Comparison of ENCODE assay signal across 10 cellular contexts in the genomic region with DNA sequence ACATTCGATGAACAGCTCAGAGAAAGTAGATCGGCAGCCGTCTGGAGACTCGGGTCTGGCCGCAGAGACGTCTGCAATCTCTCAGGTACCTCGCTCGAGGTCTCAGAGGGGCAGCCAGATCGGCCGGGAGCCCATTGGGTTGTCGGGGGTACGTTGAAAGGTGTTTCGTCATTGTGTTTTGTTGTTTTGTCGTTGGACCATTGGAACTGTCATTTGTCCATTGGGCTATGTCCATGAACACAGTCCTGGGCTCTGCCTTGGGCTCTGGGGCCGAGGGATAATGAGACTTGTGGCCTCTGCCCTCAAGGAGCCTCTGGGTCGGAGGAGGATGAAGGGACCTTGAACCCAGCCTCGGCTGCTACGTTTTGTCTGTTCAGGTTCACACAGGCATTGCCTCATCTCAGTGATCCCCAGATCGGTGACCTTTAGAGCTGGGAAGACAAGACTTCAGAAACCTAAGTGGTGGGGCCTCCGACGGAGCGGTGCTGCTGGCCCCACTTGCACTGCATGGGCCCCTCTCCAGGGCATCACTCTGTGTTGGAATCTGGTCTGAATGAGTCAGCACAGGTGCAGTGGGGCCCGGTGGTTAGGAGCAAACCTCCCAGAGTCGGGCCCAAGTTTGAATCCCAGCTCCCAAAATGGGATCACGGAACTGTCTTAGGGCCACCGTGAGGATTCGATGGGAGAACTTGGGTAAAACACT. TPM values are rescaled to one million over a fixed set of nuclear protein-coding genes. Genes with fewer than 3 reads are reported as not detected.
DNase-seq lines count a peak whose midpoint lies in the region; ATAC-seq, FAIRE-seq and TF ChIP-seq lines count a peak whose summit lies in the region.
"Had no signal": no experiment of that assay in that cellular context is flagged by ENCODE, and none has a peak within 500 bp of the region (broad histone marks: within the 10 kb centered on the region; RNA-seq: fewer than 3 reads in every experiment).

No MANE protein-coding gene starts in this region.

- H3K4me3 ChIP-seq in H1 (ENCODE audit: extremely low read depth in 1 of 4, insufficient read depth in 2 of 4, low read depth in 3 of 4, low read length in 4 of 4), result no peak overlapping the region
- no peak overlapping the region for H3K4me3 ChIP-seq in parathyroid adenoma (ENCODE audit: low read depth, low read length)
- H3K4me3 ChIP-seq: BLaER1 treated with 17β-estradiol and CSF1 and Interleukin-3, amounts not matched to agents 10 nM and 100 nM; Peyer's patch had no signal

- no peak for TF ChIP-seq EP300 in H1 (IDR thresholded peaks at IDR 0.05; ENCODE audit: borderline replicate concordance in 1 of 2, low read depth in 2 of 2, low read length in 2 of 2)

- H3K36me3 ChIP-seq in H1 (ENCODE audit: control insufficient read depth in 2 of 4, insufficient read depth in 4 of 4, low read length in 3 of 4) (peaks cover 5 to 20% (median 18%) of the 10 kb centered on the region in 4 experiments; a peak in 7 of 8 replicates), parathyroid adenoma (ENCODE audit: control insufficient read depth, insufficient read depth, low read length) (no peaks in the 10 kb centered on the region)
- H3K36me3 ChIP-seq: Peyer's patch had no signal

- no peak overlapping the region for H2BK5ac ChIP-seq in H1 (ENCODE audit: low read depth, low read length)

- H4K20me1 ChIP-seq in H1 (replicated peaks in 1 of 2; ENCODE audit: control insufficient read depth in 1 of 2, insufficient read depth in 2 of 2, low read length in 2 of 2), result peaks cover 2 to 3% of the 10 kb centered on the region in 2 experiments

- H3K79me2 ChIP-seq in H1 (ENCODE audit: control insufficient read depth in 1 of 2, insufficient read depth in 2 of 2, low read length in 2 of 2) (no peaks in the 10 kb centered on the region), parathyroid adenoma (peaks cover 3% of the 10 kb centered on the region)

- H2BK12ac ChIP-seq in H1 (ENCODE audit: low read depth, low read length), result no peak overlapping the region

- no peak for FAIRE-seq in H1 (lab: Jason Lieb, UNC)

- H3K4me1 ChIP-seq in H1 (replicated peaks in 1 of 4; ENCODE audit: control insufficient read depth in 3 of 4, insufficient read depth in 4 of 4, low read length in 3 of 4), result peaks cover 0 to 2% (median 0%) of the 10 kb centered on the region in 4 experiments; a peak in 2 of 7 replicates
- peaks cover 8% of the 10 kb centered on the region for H3K4me1 ChIP-seq in parathyroid adenoma

- POLR2A ChIA-PET in activated naive CD8-positive, alpha-beta T cell treated with anti-CD3 and anti-CD28 coated beads, Interleukin-2, amount 10 ng/mL, durations not matched to agents 7 days and 5 days (lab: Charles Lee), result interaction anchor here (0.5 to 2.1 kb wide), 3 partner anchors 27 to 247 kb away, joined by 3 to 12 read pairs (median 5); no protein-coding TSS in a partner anchor
- POLR2A ChIA-PET in H1 (lab: Charles Lee; ENCODE audit: partially characterized antibody), result interaction anchor here (1.2 to 2.7 kb wide), 6 partner anchors 9 to 69 kb away, joined by 3 to 12 read pairs (median 6); no protein-coding TSS in a partner anchor

- TF ChIP-seq RAD21 in H1 (IDR thresholded peaks at IDR 0.05 in 1 of 2, conservative IDR thresholded peaks at IDR 0.05 in 1 of 2; ENCODE audit: low read depth in 2 of 2, low read length in 2 of 2), result no peak

- H3K4me3 Mint-ChIP-seq in activated naive CD8-positive, alpha-beta T cell treated with anti-CD3 and anti-CD28 coated beads, Interleukin-2, amount 10 ng/mL, durations not matched to agents 7 days and 5 days, result no peak overlapping the region
- H3K4me3 Mint-ChIP-seq in activated naive CD8-positive, alpha-beta T cell treated with anti-CD3 and anti-CD28 coated beads, Interleukin-2, amount 50 U/mL, for 24 hours, result no peak overlapping the region

- TF ChIP-seq CTCF in H1 (IDR thresholded peaks at IDR 0.05; ENCODE audit: control extremely low read depth in 1 of 3, insufficient read depth in 1 of 3, low read depth in 1 of 3, low read length in 3 of 3), result no peak
- no peak for TF ChIP-seq CTCF in parathyroid adenoma (IDR thresholded peaks at IDR 0.05)

- H3K9ac ChIP-seq in H1 (replicated peaks in 1 of 4; ENCODE audit: extremely low read depth in 1 of 4, low read depth in 3 of 4, low read length in 3 of 4) (no peak overlapping the region), parathyroid adenoma (no peak overlapping the region)

- H3K4me2 ChIP-seq in H1 (ENCODE audit: insufficient read depth in 1 of 2, low read depth in 2 of 2, low read length in 2 of 2) (no peak overlapping the region), parathyroid adenoma (ENCODE audit: low read length) (no peak overlapping the region)

- no peak for TF ChIP-seq POLR2A in H1 (IDR thresholded peaks at IDR 0.05; ENCODE audit: control extremely low read depth in 1 of 2, low read depth in 2 of 2, low read length in 2 of 2)

- H3K4me1 Mint-ChIP-seq in activated naive CD8-positive, alpha-beta T cell treated with anti-CD3 and anti-CD28 coated beads, Interleukin-2, amount 10 ng/mL, durations not matched to agents 7 days and 5 days, result peaks cover 6% of the 10 kb centered on the region
- peaks cover 3% of the 10 kb centered on the region for H3K4me1 Mint-ChIP-seq in activated naive CD8-positive, alpha-beta T cell treated with anti-CD3 and anti-CD28 coated beads, Interleukin-2, amount 50 U/mL, for 24 hours

- H2BK120ac ChIP-seq in H1 (replicated peaks; ENCODE audit: low read depth, low read length), result no peak overlapping the region

- no peak overlapping the region for H3K23ac ChIP-seq in H1 (ENCODE audit: insufficient read length)

- H3K23me2 ChIP-seq in H1 (ENCODE audit: low read depth, low read length), result no peaks in the 10 kb centered on the region

- no peak for DNase-seq in activated naive CD8-positive, alpha-beta T cell treated with anti-CD3 and anti-CD28 coated beads, Interleukin-2, amount 10 ng/mL, durations not matched to agents 7 days and 5 days
- no peak for DNase-seq in activated naive CD8-positive, alpha-beta T cell treated with anti-CD3 and anti-CD28 coated beads, Interleukin-2, amount 50 U/mL, for 24 hours
- DNase-seq in H1 (ENCODE audit: low read depth in 1 of 2, low spot score in 2 of 2) (no peak), NCI-H2196 (lab: John Stamatoyannopoulos, UW; ENCODE audit: unreplicated experiment) (no peak), C1 segment of cervical spinal cord (lab: John Stamatoyannopoulos, UW) (no peak)
- no peak for DNase-seq in stimulated activated CD4-positive, alpha-beta T cell treated with anti-CD3 and anti-CD28 coated beads, Interleukin-2, amount 100 ng/mL, for 24 hours

- H3K36me3 Mint-ChIP-seq in activated naive CD8-positive, alpha-beta T cell treated with anti-CD3 and anti-CD28 coated beads, Interleukin-2, amount 10 ng/mL, durations not matched to agents 7 days and 5 days, result no peaks in the 10 kb centered on the region
- peaks cover 1% of the 10 kb centered on the region for H3K36me3 Mint-ChIP-seq in activated naive CD8-positive, alpha-beta T cell treated with anti-CD3 and anti-CD28 coated beads, Interleukin-2, amount 50 U/mL, for 24 hours (ENCODE audit: low read depth)

- no peak overlapping the region for H3K4ac ChIP-seq in H1 (replicated peaks; ENCODE audit: insufficient read length, low read depth, low read length)

- H4K91ac ChIP-seq in H1 (replicated peaks; ENCODE audit: insufficient read length, low read length), result no peak overlapping the region

- H3K9me3 Mint-ChIP-seq in activated naive CD8-positive, alpha-beta T cell treated with anti-CD3 and anti-CD28 coated beads, Interleukin-2, amount 10 ng/mL, durations not matched to agents 7 days and 5 days, result no peaks in the 10 kb centered on the region
- no peaks in the 10 kb centered on the region for H3K9me3 Mint-ChIP-seq in activated naive CD8-positive, alpha-beta T cell treated with anti-CD3 and anti-CD28 coated beads, Interleukin-2, amount 50 U/mL, for 24 hours

- no peaks in the 10 kb centered on the region for H3K27me3 Mint-ChIP-seq in activated naive CD8-positive, alpha-beta T cell treated with anti-CD3 and anti-CD28 coated beads, Interleukin-2, amount 10 ng/mL, durations not matched to agents 7 days and 5 days
- no peaks in the 10 kb centered on the region for H3K27me3 Mint-ChIP-seq in activated naive CD8-positive, alpha-beta T cell treated with anti-CD3 and anti-CD28 coated beads, Interleukin-2, amount 50 U/mL, for 24 hours

- no peak overlapping the region for H2AK5ac ChIP-seq in H1 (ENCODE audit: low read depth, low read length)

- no peaks in the 10 kb centered on the region for H3K79me1 ChIP-seq in H1 (ENCODE audit: low read depth, low read length)

- H3K56ac ChIP-seq in H1 (replicated peaks; ENCODE audit: insufficient read length, low read depth, low read length), result no peak overlapping the region

- peak overlapping the region; percentile 6; the same call in 1 of the 2 replicates for H4K8ac ChIP-seq in H1 (ENCODE audit: extremely low read depth, insufficient read depth, low read length)

- H3K27me3 ChIP-seq in H1 (replicated peaks in 1 of 4; ENCODE audit: control insufficient read depth in 3 of 4, extremely low read depth in 1 of 4, insufficient read depth in 3 of 4, low read length in 3 of 4) (no peaks in the 10 kb centered on the region), parathyroid adenoma (ENCODE audit: control insufficient read depth, insufficient read depth, low read length) (no peaks in the 10 kb centered on the region)
- H3K27me3 ChIP-seq: BLaER1 treated with 17β-estradiol and CSF1 and Interleukin-3, amounts not matched to agents 10 nM and 100 nM; Peyer's patch had no signal

- ATAC-seq in activated naive CD8-positive, alpha-beta T cell treated with anti-CD3 and anti-CD28 coated beads, Interleukin-2, amount 10 ng/mL, durations not matched to agents 7 days and 5 days (ENCODE audit: low read depth), result no peak
- no peak for ATAC-seq in activated naive CD8-positive, alpha-beta T cell treated with anti-CD3 and anti-CD28 coated beads, Interleukin-2, amount 50 U/mL, for 24 hours
- no peak for ATAC-seq in GM21576 (IDR thresholded peaks at IDR 0.05; ENCODE audit: unreplicated experiment)

- H2BK20ac ChIP-seq in H1 (ENCODE audit: low read length), result no peak overlapping the region

- H3K9me3 ChIP-seq in H1 (ENCODE audit: insufficient read depth in 2 of 2, low read depth in 1 of 2, low read length in 1 of 2), result no peaks in the 10 kb centered on the region
- no peaks in the 10 kb centered on the region for H3K9me3 ChIP-seq in parathyroid adenoma (ENCODE audit: control insufficient read depth, low read length)
- H3K9me3 ChIP-seq: BLaER1 treated with 17β-estradiol and CSF1 and Interleukin-3, amounts not matched to agents 10 nM and 100 nM; Peyer's patch had no signal

- H3K14ac ChIP-seq in H1 (ENCODE audit: insufficient read length), result no peak overlapping the region

- CTCF ChIA-PET in H1 (lab: Charles Lee; ENCODE audit: partially characterized antibody), result interaction anchor here (0.7 to 20.6 kb wide), 36 partner anchors 9 to 257 kb away, joined by 3 to 379 read pairs (median 4); a partner anchor contains a TSS

- H3K27ac ChIP-seq in H1 (ENCODE audit: low read depth, low read length), result no peak overlapping the region
- H3K27ac ChIP-seq in parathyroid adenoma, result peak overlapping the region; percentile 15
- H3K27ac ChIP-seq: Peyer's patch had no signal

- H2AFZ ChIP-seq in H1 (ENCODE audit: low read length) (no peak overlapping the region), parathyroid adenoma (no peak overlapping the region)

- WGBS in H1 (ENCODE audit: extremely low coverage in 1 of 2, insufficient coverage in 1 of 2, insufficient read length in 1 of 2, insufficient replicate concordance in 2 of 2, low coverage in 1 of 2, low lambda C conversion rate in 2 of 2, missing lambda C conversion rate in 1 of 2), 2 experiments, result 93% methylated on average over 27 of the region's 27 CpGs; no CpG with 5 or more reads in 1 of the 2 experiments

- no peak overlapping the region for H3K18ac ChIP-seq in H1 (ENCODE audit: extremely low read depth, low read length)

- peak overlapping the region; percentile 36 for H3K27ac Mint-ChIP-seq in activated naive CD8-positive, alpha-beta T cell treated with anti-CD3 and anti-CD28 coated beads, Interleukin-2, amount 10 ng/mL, durations not matched to agents 7 days and 5 days
- H3K27ac Mint-ChIP-seq in activated naive CD8-positive, alpha-beta T cell treated with anti-CD3 and anti-CD28 coated beads, Interleukin-2, amount 50 U/mL, for 24 hours, result no peak overlapping the region

- no peak overlapping the region for H4K5ac ChIP-seq in H1 (ENCODE audit: insufficient read length, low read depth, low read length)

- no peak overlapping the region for H2BK15ac ChIP-seq in H1 (ENCODE audit: low read length)

RNA-seq across cellular contexts. Expression of a gene that starts 23.6 kb away (rescaled TPM):
- total RNA-seq in activated naive CD8-positive, alpha-beta T cell treated with anti-CD3 and anti-CD28 coated beads, Interleukin-2, amount 10 ng/mL, durations not matched to agents 7 days and 5 days, result 10 to 100 TPM; 61.0 to 61.7 TPM
- 40.4 and 40.5 TPM in 2 replicates for total RNA-seq in H1 (2021; fragmentation: NEBNext Ultra II Directional; extraction: Animal tissue kit (Norgen Biotek cat#: 25700))
- polyA plus RNA-seq in H1 (2011; rRNA removed), result 5.5 and 13.2 TPM in 2 replicates
- polyA plus RNA-seq in H1 (2011; cell fraction: cytosol; rRNA removed), result 4.1 TPM
- polyA plus RNA-seq in H1 (2011; cell fraction: nucleus; rRNA removed), result 18.6 TPM
- polyA plus RNA-seq in H1 (2012, experiment 1 of 2), result 15.2 to 19.4 TPM (median 18.9 TPM) in 4 replicates
- 13.9 TPM for polyA plus RNA-seq in H1 (2012, experiment 2 of 2)
- 33.1 TPM for polyA plus RNA-seq in H1 (2013, experiment 1 of 2)
- polyA plus RNA-seq in H1 (2013, experiment 2 of 2), result 33.0 TPM
- polyA minus RNA-seq in H1 (2011; rRNA and poly(A)+ RNA removed), result 10.0 and 15.5 TPM in 2 replicates
- polyA minus RNA-seq in H1 (2011; cell fraction: cytosol; rRNA and poly(A)+ RNA removed), result 23.0 TPM
- 35.1 TPM for polyA minus RNA-seq in H1 (2011; cell fraction: nucleus; rRNA and poly(A)+ RNA removed)

RNA-seq across cellular contexts. Expression of a gene that starts 33.3 kb away (rescaled TPM):
- 1 to 10 TPM; 6.3 to 7.3 TPM for total RNA-seq in activated naive CD8-positive, alpha-beta T cell treated with anti-CD3 and anti-CD28 coated beads, Interleukin-2, amount 10 ng/mL, durations not matched to agents 7 days and 5 days
- total RNA-seq in H1 (2021; fragmentation: NEBNext Ultra II Directional; extraction: Animal tissue kit (Norgen Biotek cat#: 25700)), result 12.7 and 13.6 TPM in 2 replicates
- polyA plus RNA-seq in H1 (2011; rRNA removed), result 11.9 and 13.9 TPM in 2 replicates
- polyA plus RNA-seq in H1 (2011; cell fraction: cytosol; rRNA removed), result 10.4 TPM
- 12.9 TPM for polyA plus RNA-seq in H1 (2011; cell fraction: nucleus; rRNA removed)
- polyA plus RNA-seq in H1 (2012, experiment 1 of 2), result 10.9 to 13.5 TPM (median 11.5 TPM) in 4 replicates
- polyA plus RNA-seq in H1 (2012, experiment 2 of 2), result 7.6 TPM
- 6.2 TPM for polyA plus RNA-seq in H1 (2013, experiment 1 of 2)
- 6.1 TPM for polyA plus RNA-seq in H1 (2013, experiment 2 of 2)
- 11.8 and 13.5 TPM in 2 replicates for polyA minus RNA-seq in H1 (2011; rRNA and poly(A)+ RNA removed)
- polyA minus RNA-seq in H1 (2011; cell fraction: cytosol; rRNA and poly(A)+ RNA removed), result 10.1 TPM
- polyA minus RNA-seq in H1 (2011; cell fraction: nucleus; rRNA and poly(A)+ RNA removed), result 11.5 TPM
